8 cellular contexts compared by ENCODE assay signal in genomic region chr11:27699242-27699925, GRCh38. TPM values are rescaled to one million over a fixed set of nuclear protein-coding genes. Genes with fewer than 3 reads are reported as not detected.
DNase-seq lines count a peak whose midpoint lies in the region; ATAC-seq and TF ChIP-seq lines count a peak whose summit lies in the region.

No MANE protein-coding gene starts in this region.

- H2BK5ac ChIP-seq in trophoblast cell (ENCODE audit: low read depth, low read length, poor library complexity) = no peak overlapping the region

- H3K4me2 ChIP-seq in GM23338 (peak overlapping the region; percentile 82), trophoblast cell (ENCODE audit: low read length) (peak overlapping the region; percentile 78)

- no peak overlapping the region for H3K4ac ChIP-seq in trophoblast cell (ENCODE audit: low read depth, low read length)

- no CpG with 5 or more reads among the region's 30 CpGs for WGBS in trophoblast cell (ENCODE audit: extremely low coverage, insufficient coverage, insufficient read length)

- peak overlapping the region; percentile 48 for H4K8ac ChIP-seq in trophoblast cell (ENCODE audit: low read depth, low read length)

- TF ChIP-seq CTCF in GM23338 (conservative IDR thresholded peaks at IDR 0.05; ENCODE audit: low read depth in 2 of 2) = 0 out of 4 replicates have a peak, but pooled peaks of 1 of the 2 experiments have one; percentile 9
- TF ChIP-seq CTCF in RWPE1 (conservative IDR thresholded peaks at IDR 0.05; ENCODE audit: low read depth) = peak; percentile 46

- H2AK5ac ChIP-seq in trophoblast cell (ENCODE audit: low read length) = no peak overlapping the region

- H4K12ac ChIP-seq in trophoblast cell (ENCODE audit: low read depth, low read length) = no peak overlapping the region

- 0 out of 2 replicates have a peak, but pooled peaks cover 11% of the 10 kb centered on the region for H3F3A ChIP-seq in GM23338 (replicated peaks; ENCODE audit: low read depth)

- H3K27ac Mint-ChIP-seq in GM23338 = no peak overlapping the region

- H3K79me1 ChIP-seq in trophoblast cell (ENCODE audit: low read length) = peaks cover 4% of the 10 kb centered on the region

- no peak overlapping the region for H3K14ac ChIP-seq in trophoblast cell (ENCODE audit: low read length)

- peak; percentile 32 for ATAC-seq in GM23338

- peaks cover 57% of the 10 kb centered on the region for H3K4me1 Mint-ChIP-seq in GM23338

- no peaks in the 10 kb centered on the region for H4K20me1 ChIP-seq in GM23338 (replicated peaks; ENCODE audit: insufficient read depth)

- DNase-seq in GM23338 (ENCODE audit: low spot score) (peak; percentile 72), RWPE1 (ENCODE audit: low spot score) (peak; percentile 37), fibroblast of peridontal ligament (ENCODE audit: extremely low read depth) (peak; percentile 65), trophoblast cell (no peak), activated gamma-delta T cell (lab: John Stamatoyannopoulos, UW) (no peak), NCI-H128 (lab: John Stamatoyannopoulos, UW; ENCODE audit: unreplicated experiment) (no peak), T-helper 9 cell (no peak), EL (no peak)

- H3K36me3 ChIP-seq in GM23338 (ENCODE audit: insufficient read depth) (no peaks in the 10 kb centered on the region), trophoblast cell (ENCODE audit: control insufficient read depth in 1 of 2, insufficient read depth in 2 of 2, low read length in 2 of 2) (no peaks in the 10 kb centered on the region)

- H3K9me3 Mint-ChIP-seq in GM23338 = no peaks in the 10 kb centered on the region

- peaks cover 24% of the 10 kb centered on the region for H3K79me2 ChIP-seq in GM23338 (replicated peaks; ENCODE audit: insufficient read depth)
- H3K79me2 ChIP-seq in trophoblast cell (ENCODE audit: control insufficient read depth, insufficient read depth, low read length, poor library complexity) = no peaks in the 10 kb centered on the region

- no peak overlapping the region for H2BK12ac ChIP-seq in trophoblast cell (ENCODE audit: low read length)

- H3K27ac ChIP-seq in GM23338 (ENCODE audit: low read depth) = no peak overlapping the region
- H3K27ac ChIP-seq in RWPE1 = peak overlapping the region; percentile 48
- no peak overlapping the region for H3K27ac ChIP-seq in trophoblast cell (ENCODE audit: low read depth, low read length)

- H3K23ac ChIP-seq in trophoblast cell (ENCODE audit: low read length) = no peak overlapping the region

- peak overlapping the region; percentile 43 for H3K9ac ChIP-seq in trophoblast cell (ENCODE audit: low read length)

- H3K18ac ChIP-seq in trophoblast cell (ENCODE audit: low read length) = no peak overlapping the region

- H2AFZ ChIP-seq in GM23338 (peak overlapping the region; percentile 40; the same call in 1 of the 2 replicates), trophoblast cell (ENCODE audit: insufficient read depth, low read length, poor library complexity) (peak overlapping the region; percentile 64)

- H3K27me3 Mint-ChIP-seq in GM23338 (ENCODE audit: insufficient read depth, low read depth, poor library complexity) = peaks cover 28% of the 10 kb centered on the region

- no peak overlapping the region for H2BK120ac ChIP-seq in trophoblast cell (ENCODE audit: insufficient read depth, low read length, poor library complexity)

- H4K91ac ChIP-seq in trophoblast cell (ENCODE audit: low read depth, low read length) = no peak overlapping the region

- H3K27me3 ChIP-seq in GM23338 (ENCODE audit: insufficient read depth) (peaks cover 27% of the 10 kb centered on the region), trophoblast cell (ENCODE audit: insufficient read depth, low read length) (peaks cover 27% of the 10 kb centered on the region)

- H3K4me3 ChIP-seq in GM23338 (peak overlapping the region; percentile 79), trophoblast cell (ENCODE audit: low read depth, low read length) (peak overlapping the region; percentile 72)

- CTCF ChIA-PET in RWPE1 (lab: Yijun Ruan, JAX) = interaction anchor here (0.6 to 3.2 kb wide), 22 partner anchors 11 to 1644 kb away, joined by 3 to 21 read pairs (median 4); partner anchors contain the start of gene LIN7C

- no peaks in the 10 kb centered on the region for H3K9me3 ChIP-seq in trophoblast cell (ENCODE audit: insufficient read depth, low read depth, low read length)

- H3K36me3 Mint-ChIP-seq in GM23338 (ENCODE audit: low read depth) = no peaks in the 10 kb centered on the region

- H3K4me3 Mint-ChIP-seq in GM23338 = peak overlapping the region; percentile 82

- POLR2A ChIA-PET in RWPE1 (lab: Yijun Ruan, JAX; ENCODE audit: low non-redundant PET) = interaction anchor here (0.6 kb wide), 1 partner anchor 140 kb away, joined by 3 read pairs; no protein-coding TSS in a partner anchor

- no peaks in the 10 kb centered on the region for H3K9me2 ChIP-seq in GM23338 (ENCODE audit: insufficient read depth)

- H3K4me1 ChIP-seq in GM23338 (ENCODE audit: insufficient read depth) (peaks cover 65% of the 10 kb centered on the region), trophoblast cell (ENCODE audit: control insufficient read depth in 1 of 2, insufficient read depth in 2 of 2, low read length in 2 of 2) (peaks cover 9 to 10% of the 10 kb centered on the region in 2 experiments)

TF ChIP-seq in GM23338, 12 proteins besides CTCF, POLR2A, EP300 and RAD21:
- TF ChIP-seq EZH2 (IDR thresholded peaks at IDR 0.05; ENCODE audit: low read depth, unreplicated experiment) (peak; percentile 27), ZNF462 (CRISPR knock-in tag; IDR thresholded peaks at IDR 0.05) (no peak)

RNA-seq across cellular contexts. Expression of gene BDNF, which starts 0.9 kb away (rescaled TPM):
- total RNA-seq in GM23338 (2014; rRNA removed; shearing (Covaris generic)) = 5.1 and 6.8 TPM in 2 replicates
- polyA plus RNA-seq in GM23338 (2016; fragmentation: Nextera tagmentation; extraction: Ambion mirVana) = 4.2 and 5.2 TPM in 2 replicates
- polyA plus RNA-seq in trophoblast cell (2013) = 0.75 and 0.85 TPM in 2 replicates

Comparison
In these comparisons a context has a peak if more than half of its experiments do, and no peak if none do; other contexts are left out.
1. DNase-seq: peak in GM23338 (single experiment), RWPE1 (single experiment) and fibroblast of peridontal ligament (single experiment); none in trophoblast cell (0 of 2), activated gamma-delta T cell (single experiment), NCI-H128 (single experiment), T-helper 9 cell (single experiment) and EL (single experiment).